In the genomic region with DNA sequence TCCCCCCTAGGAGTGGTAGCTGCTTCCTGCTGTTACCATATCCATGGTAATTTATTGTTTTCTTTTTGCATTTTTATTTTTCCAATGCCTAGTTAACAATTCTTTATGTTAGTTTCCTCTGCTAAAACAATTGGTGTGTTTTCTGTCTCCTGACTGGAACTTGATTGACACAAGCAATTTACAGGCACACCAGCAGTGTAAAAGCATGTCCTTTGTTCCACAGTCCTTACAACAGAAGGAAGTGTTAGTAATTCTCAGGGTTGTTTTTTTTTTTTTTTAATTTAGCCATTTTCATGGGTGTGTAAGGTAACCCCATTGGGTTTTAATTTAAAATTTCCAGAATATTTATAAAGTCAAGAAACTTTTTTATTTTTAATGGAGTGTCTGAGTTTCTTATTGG, we compare ENCODE assay signal across 2 cellular contexts.
TF ChIP-seq lines count a peak whose summit lies in the region.

No MANE protein-coding gene starts in this region.

TF ChIP-seq in endothelial cell of umbilical vein, 7 proteins besides CTCF, POLR2A, EP300 and RAD21:
- TF ChIP-seq JUN (IDR thresholded peaks at IDR 0.05; ENCODE audit: borderline replicate concordance, insufficient read depth, insufficient read length, low read depth) (no peak), MYC (IDR thresholded peaks at IDR 0.05; ENCODE audit: low read depth, low read length) (no peak), POLR2AphosphoS5 (IDR thresholded peaks at IDR 0.05; ENCODE audit: insufficient read depth, low read depth, low read length) (no peak), GATA2 (IDR thresholded peaks at IDR 0.05; ENCODE audit: insufficient read depth, insufficient read length, low read depth, low read length) (no peak), FOS (IDR thresholded peaks at IDR 0.05; ENCODE audit: borderline replicate concordance, insufficient read depth, low read length) (no peak)

TF ChIP-seq in GM23338, 12 proteins besides CTCF, POLR2A, EP300 and RAD21:
- TF ChIP-seq, protein P1, sequence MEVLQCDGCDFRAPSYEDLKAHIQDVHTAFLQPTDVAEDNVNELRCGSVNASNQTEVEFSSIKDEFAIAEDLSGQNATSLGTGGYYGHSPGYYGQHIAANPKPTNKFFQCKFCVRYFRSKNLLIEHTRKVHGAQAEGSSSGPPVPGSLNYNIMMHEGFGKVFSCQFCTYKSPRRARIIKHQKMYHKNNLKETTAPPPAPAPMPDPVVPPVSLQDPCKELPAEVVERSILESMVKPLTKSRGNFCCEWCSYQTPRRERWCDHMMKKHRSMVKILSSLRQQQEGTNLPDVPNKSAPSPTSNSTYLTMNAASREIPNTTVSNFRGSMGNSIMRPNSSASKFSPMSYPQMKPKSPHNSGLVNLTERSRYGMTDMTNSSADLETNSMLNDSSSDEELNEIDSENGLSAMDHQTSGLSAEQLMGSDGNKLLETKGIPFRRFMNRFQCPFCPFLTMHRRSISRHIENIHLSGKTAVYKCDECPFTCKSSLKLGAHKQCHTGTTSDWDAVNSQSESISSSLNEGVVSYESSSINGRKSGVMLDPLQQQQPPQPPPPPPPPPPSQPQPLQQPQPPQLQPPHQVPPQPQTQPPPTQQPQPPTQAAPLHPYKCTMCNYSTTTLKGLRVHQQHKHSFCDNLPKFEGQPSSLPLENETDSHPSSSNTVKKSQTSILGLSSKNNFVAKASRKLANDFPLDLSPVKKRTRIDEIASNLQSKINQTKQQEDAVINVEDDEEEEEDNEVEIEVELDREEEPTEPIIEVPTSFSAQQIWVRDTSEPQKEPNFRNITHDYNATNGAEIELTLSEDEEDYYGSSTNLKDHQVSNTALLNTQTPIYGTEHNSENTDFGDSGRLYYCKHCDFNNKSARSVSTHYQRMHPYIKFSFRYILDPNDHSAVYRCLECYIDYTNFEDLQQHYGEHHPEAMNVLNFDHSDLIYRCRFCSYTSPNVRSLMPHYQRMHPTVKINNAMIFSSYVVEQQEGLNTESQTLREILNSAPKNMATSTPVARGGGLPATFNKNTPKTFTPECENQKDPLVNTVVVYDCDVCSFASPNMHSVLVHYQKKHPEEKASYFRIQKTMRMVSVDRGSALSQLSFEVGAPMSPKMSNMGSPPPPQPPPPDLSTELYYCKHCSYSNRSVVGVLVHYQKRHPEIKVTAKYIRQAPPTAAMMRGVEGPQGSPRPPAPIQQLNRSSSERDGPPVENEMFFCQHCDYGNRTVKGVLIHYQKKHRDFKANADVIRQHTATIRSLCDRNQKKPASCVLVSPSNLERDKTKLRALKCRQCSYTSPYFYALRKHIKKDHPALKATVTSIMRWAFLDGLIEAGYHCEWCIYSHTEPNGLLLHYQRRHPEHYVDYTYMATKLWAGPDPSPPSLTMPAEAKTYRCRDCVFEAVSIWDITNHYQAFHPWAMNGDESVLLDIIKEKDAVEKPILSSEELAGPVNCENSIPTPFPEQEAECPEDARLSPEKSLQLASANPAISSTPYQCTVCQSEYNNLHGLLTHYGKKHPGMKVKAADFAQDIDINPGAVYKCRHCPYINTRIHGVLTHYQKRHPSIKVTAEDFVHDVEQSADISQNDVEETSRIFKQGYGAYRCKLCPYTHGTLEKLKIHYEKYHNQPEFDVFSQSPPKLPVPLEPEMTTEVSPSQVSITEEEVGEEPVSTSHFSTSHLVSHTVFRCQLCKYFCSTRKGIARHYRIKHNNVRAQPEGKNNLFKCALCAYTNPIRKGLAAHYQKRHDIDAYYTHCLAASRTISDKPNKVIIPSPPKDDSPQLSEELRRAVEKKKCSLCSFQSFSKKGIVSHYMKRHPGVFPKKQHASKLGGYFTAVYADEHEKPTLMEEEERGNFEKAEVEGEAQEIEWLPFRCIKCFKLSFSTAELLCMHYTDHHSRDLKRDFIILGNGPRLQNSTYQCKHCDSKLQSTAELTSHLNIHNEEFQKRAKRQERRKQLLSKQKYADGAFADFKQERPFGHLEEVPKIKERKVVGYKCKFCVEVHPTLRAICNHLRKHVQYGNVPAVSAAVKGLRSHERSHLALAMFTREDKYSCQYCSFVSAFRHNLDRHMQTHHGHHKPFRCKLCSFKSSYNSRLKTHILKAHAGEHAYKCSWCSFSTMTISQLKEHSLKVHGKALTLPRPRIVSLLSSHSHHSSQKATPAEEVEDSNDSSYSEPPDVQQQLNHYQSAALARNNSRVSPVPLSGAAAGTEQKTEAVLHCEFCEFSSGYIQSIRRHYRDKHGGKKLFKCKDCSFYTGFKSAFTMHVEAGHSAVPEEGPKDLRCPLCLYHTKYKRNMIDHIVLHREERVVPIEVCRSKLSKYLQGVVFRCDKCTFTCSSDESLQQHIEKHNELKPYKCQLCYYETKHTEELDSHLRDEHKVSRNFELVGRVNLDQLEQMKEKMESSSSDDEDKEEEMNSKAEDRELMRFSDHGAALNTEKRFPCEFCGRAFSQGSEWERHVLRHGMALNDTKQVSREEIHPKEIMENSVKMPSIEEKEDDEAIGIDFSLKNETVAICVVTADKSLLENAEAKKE (CRISPR knock-in tag; IDR thresholded peaks at IDR 0.05) = no peak
- TF ChIP-seq ZNF114 (CRISPR knock-in tag; IDR thresholded peaks at IDR 0.05) = no peak
- TF ChIP-seq NANOG (IDR thresholded peaks at IDR 0.05; ENCODE audit: borderline replicate concordance) = no peak
- no peak for TF ChIP-seq STAT1 (IDR thresholded peaks at IDR 0.05; ENCODE audit: unreplicated experiment)
- TF ChIP-seq POLR2AphosphoS5 (IDR thresholded peaks at IDR 0.05; ENCODE audit: low read depth) = no peak
- no peak for TF ChIP-seq JUNB (IDR thresholded peaks at IDR 0.05; ENCODE audit: unreplicated experiment)
- TF ChIP-seq ZNF331 (CRISPR knock-in tag; IDR thresholded peaks at IDR 0.05; ENCODE audit: low read depth) = no peak
- TF ChIP-seq EZH2 (IDR thresholded peaks at IDR 0.05; ENCODE audit: low read depth, unreplicated experiment) = no peak
- TF ChIP-seq, protein P2, sequence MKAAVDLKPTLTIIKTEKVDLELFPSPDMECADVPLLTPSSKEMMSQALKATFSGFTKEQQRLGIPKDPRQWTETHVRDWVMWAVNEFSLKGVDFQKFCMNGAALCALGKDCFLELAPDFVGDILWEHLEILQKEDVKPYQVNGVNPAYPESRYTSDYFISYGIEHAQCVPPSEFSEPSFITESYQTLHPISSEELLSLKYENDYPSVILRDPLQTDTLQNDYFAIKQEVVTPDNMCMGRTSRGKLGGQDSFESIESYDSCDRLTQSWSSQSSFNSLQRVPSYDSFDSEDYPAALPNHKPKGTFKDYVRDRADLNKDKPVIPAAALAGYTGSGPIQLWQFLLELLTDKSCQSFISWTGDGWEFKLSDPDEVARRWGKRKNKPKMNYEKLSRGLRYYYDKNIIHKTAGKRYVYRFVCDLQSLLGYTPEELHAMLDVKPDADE (IDR thresholded peaks at IDR 0.05) = no peak
- no peak for TF ChIP-seq CREB1 (CRISPR knock-in tag; IDR thresholded peaks at IDR 0.05; ENCODE audit: low read depth)
- no peak for TF ChIP-seq EZH2phosphoT487 (IDR thresholded peaks at IDR 0.05; ENCODE audit: unreplicated experiment)
- TF ChIP-seq, protein P3, sequence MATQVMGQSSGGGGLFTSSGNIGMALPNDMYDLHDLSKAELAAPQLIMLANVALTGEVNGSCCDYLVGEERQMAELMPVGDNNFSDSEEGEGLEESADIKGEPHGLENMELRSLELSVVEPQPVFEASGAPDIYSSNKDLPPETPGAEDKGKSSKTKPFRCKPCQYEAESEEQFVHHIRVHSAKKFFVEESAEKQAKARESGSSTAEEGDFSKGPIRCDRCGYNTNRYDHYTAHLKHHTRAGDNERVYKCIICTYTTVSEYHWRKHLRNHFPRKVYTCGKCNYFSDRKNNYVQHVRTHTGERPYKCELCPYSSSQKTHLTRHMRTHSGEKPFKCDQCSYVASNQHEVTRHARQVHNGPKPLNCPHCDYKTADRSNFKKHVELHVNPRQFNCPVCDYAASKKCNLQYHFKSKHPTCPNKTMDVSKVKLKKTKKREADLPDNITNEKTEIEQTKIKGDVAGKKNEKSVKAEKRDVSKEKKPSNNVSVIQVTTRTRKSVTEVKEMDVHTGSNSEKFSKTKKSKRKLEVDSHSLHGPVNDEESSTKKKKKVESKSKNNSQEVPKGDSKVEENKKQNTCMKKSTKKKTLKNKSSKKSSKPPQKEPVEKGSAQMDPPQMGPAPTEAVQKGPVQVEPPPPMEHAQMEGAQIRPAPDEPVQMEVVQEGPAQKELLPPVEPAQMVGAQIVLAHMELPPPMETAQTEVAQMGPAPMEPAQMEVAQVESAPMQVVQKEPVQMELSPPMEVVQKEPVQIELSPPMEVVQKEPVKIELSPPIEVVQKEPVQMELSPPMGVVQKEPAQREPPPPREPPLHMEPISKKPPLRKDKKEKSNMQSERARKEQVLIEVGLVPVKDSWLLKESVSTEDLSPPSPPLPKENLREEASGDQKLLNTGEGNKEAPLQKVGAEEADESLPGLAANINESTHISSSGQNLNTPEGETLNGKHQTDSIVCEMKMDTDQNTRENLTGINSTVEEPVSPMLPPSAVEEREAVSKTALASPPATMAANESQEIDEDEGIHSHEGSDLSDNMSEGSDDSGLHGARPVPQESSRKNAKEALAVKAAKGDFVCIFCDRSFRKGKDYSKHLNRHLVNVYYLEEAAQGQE (IDR thresholded peaks at IDR 0.05; ENCODE audit: unreplicated experiment) = no peak
TF ChIP-seq in GM23338: peak in this region for 0.
